14 cellular contexts compared by ENCODE assay signal in genomic region chr12:34603382-34604035, GRCh38.
"Had no signal": no experiment of that assay in that cellular context is flagged by ENCODE, and none has a peak within 500 bp of the region (broad histone marks: within the 10 kb centered on the region; RNA-seq: fewer than 3 reads in every experiment).

No MANE protein-coding gene starts in this region.

- ATAC-seq: activated T-cell treated with anti-CD3 and anti-CD28 coated beads, Interleukin-2, amount 50 U/mL, for 72 hours; gastroesophageal sphincter; heart left ventricle; naive thymus-derived CD4-positive, alpha-beta T cell; pancreas; upper lobe of right lung had no signal

- H3K4me2 ChIP-seq: neural progenitor cell had no signal

- H3K27me3 ChIP-seq: brain microvascular endothelial cell, neural progenitor cell, pancreas, stomach, upper lobe of right lung had no signal

- H3K4me3 ChIP-seq: gastroesophageal sphincter, heart left ventricle, neural progenitor cell, pancreas, stomach, thoracic aorta, upper lobe of right lung had no signal

- H3K4me1 ChIP-seq: gastroesophageal sphincter, heart left ventricle, neural progenitor cell, pancreas, stomach, upper lobe of right lung had no signal

- DNase-seq: activated CD4-positive, alpha-beta T cell treated with anti-CD3 and anti-CD28 coated beads, Interleukin-2, amount 50 U/mL, for 4 hours; activated T-cell treated with anti-CD3 and anti-CD28 coated beads, Interleukin-2, amount 50 U/mL, for 72 hours; brain microvascular endothelial cell; cortex of kidney; effector CD4-positive, alpha-beta T cell; mesenchymal stem cell; naive thymus-derived CD4-positive, alpha-beta T cell; stomach had no signal

- H3K9me3 ChIP-seq: pancreas had no signal

- H3K9ac ChIP-seq: neural progenitor cell had no signal

- H3K27ac ChIP-seq: brain microvascular endothelial cell, gastroesophageal sphincter, heart left ventricle, neural progenitor cell, pancreas, stomach, thoracic aorta, upper lobe of right lung had no signal

- H3K36me3 ChIP-seq: brain microvascular endothelial cell, gastroesophageal sphincter, heart left ventricle, neural progenitor cell, pancreas, stomach, thoracic aorta, upper lobe of right lung had no signal

- H2AFZ ChIP-seq: neural progenitor cell had no signal
